Comparison of ENCODE assay signal across 8 cellular contexts in the genomic region with DNA sequence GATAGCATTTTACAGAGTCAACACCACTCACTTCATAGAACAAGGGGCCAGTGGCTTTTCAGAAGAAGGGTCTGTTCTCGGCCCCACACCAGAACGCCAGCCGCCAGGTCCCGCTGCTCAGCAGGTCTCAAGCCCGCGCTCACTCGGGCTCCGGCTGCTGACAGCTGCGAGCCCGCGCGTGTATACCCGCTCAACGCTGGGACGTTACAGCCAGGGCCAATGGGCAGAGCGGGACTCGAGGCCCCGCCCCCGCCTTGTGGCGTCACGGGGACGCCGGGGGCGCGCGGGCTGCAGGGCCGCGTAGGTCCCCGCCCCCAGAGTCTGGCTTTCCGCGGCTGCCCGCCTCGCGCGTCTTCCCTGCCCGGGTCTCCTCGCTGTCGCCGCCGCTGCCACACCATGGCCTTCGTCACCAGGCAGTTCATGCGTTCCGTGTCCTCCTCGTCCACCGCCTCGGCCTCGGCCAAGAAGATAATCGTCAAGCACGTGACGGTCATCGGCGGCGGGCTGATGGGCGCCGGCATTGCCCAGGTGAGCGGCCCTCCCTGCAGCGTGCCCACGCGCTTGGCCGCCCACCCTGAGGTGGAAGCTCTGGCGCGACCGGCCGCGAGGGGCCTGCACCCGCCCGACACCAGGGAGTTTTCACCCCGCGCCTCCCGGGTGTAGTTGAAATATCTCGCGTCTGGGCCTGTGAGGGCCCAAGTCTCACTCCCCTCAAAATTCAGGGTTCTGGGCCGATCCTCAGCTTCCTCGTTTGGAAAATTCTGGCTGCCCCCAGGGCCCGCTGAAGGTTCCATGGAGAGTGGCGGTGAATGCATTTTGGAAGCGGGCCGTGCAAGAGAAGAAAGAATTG. TPM values are rescaled to one million over a fixed set of nuclear protein-coding genes. Genes with fewer than 3 reads are reported as not detected.
DNase-seq lines count a peak whose midpoint lies in the region; ATAC-seq and TF ChIP-seq lines count a peak whose summit lies in the region.

A gene (plus strand): TSS at position 353 of the 850 bp plus-strand sequence. CDS start 44 bp downstream, at position 397.

- ATAC-seq in GM19397 (IDR thresholded peaks at IDR 0.05; ENCODE audit: unreplicated experiment): peak; percentile 97
- ATAC-seq in HG03565 (IDR thresholded peaks at IDR 0.05; ENCODE audit: unreplicated experiment): peak; percentile 95
- peak; percentile 91 to 97 (median 95) for ATAC-seq in right lobe of liver

- no peaks in the 10 kb centered on the region for H3K27me3 ChIP-seq in right lobe of liver

- intact Hi-C loops in activated CD4-positive, alpha-beta memory T cell treated with anti-CD3 and anti-CD28 coated beads for 36 hours (cut with micrococcal nuclease): loop anchor here (1.0 to 2.0 kb wide), 4 partner anchors 58 to 631 kb away; a partner anchor contains a TSS
- intact Hi-C loops in right lobe of liver (cut with DNase I): no loop called here

- H3K4me3 ChIP-seq in right lobe of liver: peak within 1 kb of the TSS; percentile 84 to 89 (median 88)

- TF ChIP-seq CTCF in right lobe of liver (IDR thresholded peaks at IDR 0.05): no peak

- no peaks in the 10 kb centered on the region for H3K9me3 Mint-ChIP-seq in activated CD4-positive, alpha-beta memory T cell treated with anti-CD3 and anti-CD28 coated beads for 36 hours

- H3K9me3 ChIP-seq in right lobe of liver: no peaks in the 10 kb centered on the region

- H3K36me3 Mint-ChIP-seq in activated CD4-positive, alpha-beta memory T cell treated with anti-CD3 and anti-CD28 coated beads for 36 hours: peaks cover 1% of the 10 kb centered on the region

- peak; percentile 98 for TF ChIP-seq POLR2A in right lobe of liver (IDR thresholded peaks at IDR 0.05)

- CTCF ChIA-PET in activated CD4-positive, alpha-beta memory T cell treated with anti-CD3 and anti-CD28 coated beads for 36 hours (lab: Charles Lee): no interaction called here

- WGBS in right lobe of liver (ENCODE audit: insufficient coverage, low coverage, low lambda C conversion rate, missing lambda C conversion rate): 0% methylated on average over 10 of the region's 78 CpGs

- H3K4me3 Mint-ChIP-seq in activated CD4-positive, alpha-beta memory T cell treated with anti-CD3 and anti-CD28 coated beads for 36 hours: peak within 1 kb of the TSS; percentile 85

- peak within 1 kb of the TSS; percentile 76 for H3K27ac Mint-ChIP-seq in activated CD4-positive, alpha-beta memory T cell treated with anti-CD3 and anti-CD28 coated beads for 36 hours

- POLR2A ChIA-PET in activated CD4-positive, alpha-beta memory T cell treated with anti-CD3 and anti-CD28 coated beads for 36 hours (lab: Charles Lee): interaction anchor here (0.7 to 1.2 kb wide), 2 partner anchors 38 to 182 kb away, joined by 3 read pairs; no protein-coding TSS in a partner anchor

- peaks cover 0 to 58% (median 18%) of the 10 kb centered on the region in 4 donors for H3K4me1 ChIP-seq in right lobe of liver

- H3K4me1 Mint-ChIP-seq in activated CD4-positive, alpha-beta memory T cell treated with anti-CD3 and anti-CD28 coated beads for 36 hours (ENCODE audit: low read depth): peaks cover 36% of the 10 kb centered on the region

- peak within 1 kb of the TSS; percentile 89 to 98 (median 98) for H3K27ac ChIP-seq in right lobe of liver

- H3K27me3 Mint-ChIP-seq in activated CD4-positive, alpha-beta memory T cell treated with anti-CD3 and anti-CD28 coated beads for 36 hours: no peaks in the 10 kb centered on the region

- DNase-seq in CD1c-positive myeloid dendritic cell (ENCODE audit: extremely low spot score): peak; percentile 98
- DNase-seq in NCI-H82 treated with DMSO at 0.1 percent for 48 hours (lab: John Stamatoyannopoulos, UW; ENCODE audit: unreplicated experiment): peak; percentile 38
- peak; percentile 95 for DNase-seq in activated CD4-positive, alpha-beta memory T cell treated with anti-CD3 and anti-CD28 coated beads for 36 hours
- DNase-seq in dermis microvascular lymphatic vessel endothelial cell (ENCODE audit: low read depth in 2 of 2): peak; percentile 65 to 92
- DNase-seq in right lobe of liver: peak; percentile 95 to 97 (median 97)
- peak; percentile 93 for DNase-seq in stimulated activated CD4-positive, alpha-beta T cell treated with anti-CD3 and anti-CD28 coated beads, Interleukin-4, amount 100 ng/mL, for 24 hours

- H3K36me3 ChIP-seq in right lobe of liver: no peaks in the 10 kb centered on the region

RNA-seq across cellular contexts. Expression of the gene that starts here (rescaled TPM):
- total RNA-seq in activated CD4-positive, alpha-beta memory T cell treated with anti-CD3 and anti-CD28 coated beads for 36 hours: 10 to 100 TPM; 49.0 to 50.6 TPM
- 7.3 and 7.5 TPM in 2 replicates for total RNA-seq in dermis microvascular lymphatic vessel endothelial cell
- total RNA-seq in right lobe of liver: 100 to 1,000 TPM in 3 of 6 experiments, 10 to 100 TPM in 3; 67.2 to 152 (median 104) TPM

Comparison
In these comparisons a context has a peak if more than half of its experiments do, and no peak if none do; other contexts are left out.
1. Peak in every context shown above with its lines: DNase-seq, ATAC-seq, H3K4me3 ChIP-seq and H3K27ac ChIP-seq.
2. DNase-seq: peak in every context shown above with its lines; median percentile 98 in CD1c-positive myeloid dendritic cell; 97 in right lobe of liver; 95 in activated CD4-positive, alpha-beta memory T cell treated with anti-CD3 and anti-CD28 coated beads for 36 hours; 93 in stimulated activated CD4-positive, alpha-beta T cell treated with anti-CD3 and anti-CD28 coated beads, Interleukin-4, amount 100 ng/mL, for 24 hours; 78 in dermis microvascular lymphatic vessel endothelial cell; 38 in NCI-H82 treated with DMSO at 0.1 percent for 48 hours.